Comparison of ENCODE assay signal across 9 cellular contexts in genomic region chrX:68832516-68833447, GRCh38. TPM values are rescaled to one million over a fixed set of nuclear protein-coding genes. Genes with fewer than 3 reads are reported as not detected.
DNase-seq lines count a peak whose midpoint lies in the region; ATAC-seq and TF ChIP-seq lines count a peak whose summit lies in the region.
"Had no signal": no experiment of that assay in that cellular context is flagged by ENCODE, and none has a peak within 500 bp of the region (broad histone marks: within the 10 kb centered on the region; RNA-seq: fewer than 3 reads in every experiment).

No MANE protein-coding gene starts in this region.

- intact Hi-C loops in sigmoid colon (cut with DNase I): no loop called here

- DNase-seq in GM23338 (ENCODE audit: low spot score): peak; percentile 25
- DNase-seq in activated naive CD8-positive, alpha-beta T cell treated with anti-CD3 and anti-CD28 coated beads, Interleukin-2, amount 50 U/mL, for 24 hours: no peak
- peak; percentile 58 for DNase-seq in sigmoid colon
- no peak for DNase-seq in middle frontal gyrus (ENCODE audit: extremely low spot score, low spot score)
- no peak for DNase-seq in hippocampal formation (lab: John Stamatoyannopoulos, UW)
- DNase-seq in NCI-H2107 treated with DMSO at 0.1 percent for 48 hours (lab: John Stamatoyannopoulos, UW; ENCODE audit: unreplicated experiment): no peak
- DNase-seq: NCI-H2171 treated with DMSO at 0.1 percent for 48 hours had no signal

- H2AFZ ChIP-seq in GM23338: no peak overlapping the region

- H3K27me3 ChIP-seq in GM23338 (ENCODE audit: insufficient read depth): peaks cover 81% of the 10 kb centered on the region
- H3K27me3 ChIP-seq in iPS-18a (ENCODE audit: control insufficient read depth, insufficient read depth, low read length): peaks cover 85% of the 10 kb centered on the region
- H3K27me3 ChIP-seq in sigmoid colon: no peaks in the 10 kb centered on the region

- no peak for ATAC-seq in GM23338
- ATAC-seq in activated naive CD8-positive, alpha-beta T cell treated with anti-CD3 and anti-CD28 coated beads, Interleukin-2, amount 50 U/mL, for 24 hours: no peak
- no peak for ATAC-seq in GM18511 (IDR thresholded peaks at IDR 0.05; ENCODE audit: unreplicated experiment)

- peaks cover 16% of the 10 kb centered on the region; the same call in 1 of the 2 replicates for H3K4me1 ChIP-seq in GM23338 (ENCODE audit: insufficient read depth)
- H3K4me1 ChIP-seq in iPS-18a (ENCODE audit: control insufficient read depth, low read depth, low read length): peaks cover 24% of the 10 kb centered on the region
- H3K4me1 ChIP-seq in sigmoid colon: peaks cover 0 to 25% (median 13%) of the 10 kb centered on the region in 4 donors

- H3K27me3 Mint-ChIP-seq in GM23338 (ENCODE audit: insufficient read depth, low read depth, poor library complexity): peaks cover 48% of the 10 kb centered on the region
- no peaks in the 10 kb centered on the region for H3K27me3 Mint-ChIP-seq in activated naive CD8-positive, alpha-beta T cell treated with anti-CD3 and anti-CD28 coated beads, Interleukin-2, amount 50 U/mL, for 24 hours

- H3K36me3 ChIP-seq in GM23338 (ENCODE audit: insufficient read depth): no peaks in the 10 kb centered on the region
- H3K36me3 ChIP-seq in iPS-18a (ENCODE audit: control insufficient read depth, low read depth, low read length): no peaks in the 10 kb centered on the region
- no peaks in the 10 kb centered on the region for H3K36me3 ChIP-seq in sigmoid colon

- no peaks in the 10 kb centered on the region for H3K9me2 ChIP-seq in GM23338 (ENCODE audit: insufficient read depth)

- H3K4me3 Mint-ChIP-seq in GM23338: peak overlapping the region; percentile 65; the same call in 1 of the 3 replicates
- peak overlapping the region; percentile 48 for H3K4me3 Mint-ChIP-seq in activated naive CD8-positive, alpha-beta T cell treated with anti-CD3 and anti-CD28 coated beads, Interleukin-2, amount 50 U/mL, for 24 hours

- H3K9me3 ChIP-seq in iPS-18a (ENCODE audit: control insufficient read depth, low read depth, low read length): no peaks in the 10 kb centered on the region
- no peaks in the 10 kb centered on the region for H3K9me3 ChIP-seq in sigmoid colon

- no peaks in the 10 kb centered on the region for H3K36me3 Mint-ChIP-seq in GM23338 (ENCODE audit: low read depth)
- peaks cover 4% of the 10 kb centered on the region for H3K36me3 Mint-ChIP-seq in activated naive CD8-positive, alpha-beta T cell treated with anti-CD3 and anti-CD28 coated beads, Interleukin-2, amount 50 U/mL, for 24 hours (ENCODE audit: low read depth)

- H4K20me1 ChIP-seq in GM23338 (replicated peaks; ENCODE audit: insufficient read depth): no peaks in the 10 kb centered on the region; the same call in 1 of the 2 replicates

- no peak overlapping the region for H3K27ac Mint-ChIP-seq in GM23338
- H3K27ac Mint-ChIP-seq in activated naive CD8-positive, alpha-beta T cell treated with anti-CD3 and anti-CD28 coated beads, Interleukin-2, amount 50 U/mL, for 24 hours: no peak overlapping the region

- no peaks in the 10 kb centered on the region for H3K9me3 Mint-ChIP-seq in GM23338
- no peaks in the 10 kb centered on the region for H3K9me3 Mint-ChIP-seq in activated naive CD8-positive, alpha-beta T cell treated with anti-CD3 and anti-CD28 coated beads, Interleukin-2, amount 50 U/mL, for 24 hours

- H3K4me2 ChIP-seq in GM23338: peak overlapping the region; percentile 65

- no peaks in the 10 kb centered on the region for H3F3A ChIP-seq in GM23338 (replicated peaks; ENCODE audit: low read depth)

- TF ChIP-seq POLR2A in sigmoid colon (IDR thresholded peaks at IDR 0.05): no peak

- 28 to 65% methylated on average over 12 of the region's 12 CpGs for WGBS in sigmoid colon, 2 donors

- no peak overlapping the region for H3K9ac ChIP-seq in iPS-18a (ENCODE audit: low read length)

- TF ChIP-seq EP300 in sigmoid colon (IDR thresholded peaks at IDR 0.05): no peak

- H3K79me2 ChIP-seq in GM23338 (replicated peaks; ENCODE audit: insufficient read depth): no peaks in the 10 kb centered on the region

- no peak for TF ChIP-seq CTCF in GM23338 (conservative IDR thresholded peaks at IDR 0.05; ENCODE audit: low read depth in 2 of 2)
- no peak for TF ChIP-seq CTCF in sigmoid colon (IDR thresholded peaks at IDR 0.05)

- H3K27ac ChIP-seq in GM23338 (ENCODE audit: low read depth) (no peak overlapping the region), iPS-18a (ENCODE audit: low read length) (no peak overlapping the region), sigmoid colon (peak overlapping the region; percentile 38 to 89 (median 87))

- H3K4me3 ChIP-seq in GM23338 (peak overlapping the region; percentile 20; the same call in 1 of the 2 replicates), iPS-18a (ENCODE audit: low read length) (peak overlapping the region; percentile 71), sigmoid colon (peak overlapping the region in 3 of 4 donors; percentile 69 to 77 (median 76))

- peaks cover 20% of the 10 kb centered on the region; the same call in 2 of the 3 replicates for H3K4me1 Mint-ChIP-seq in GM23338
- H3K4me1 Mint-ChIP-seq in activated naive CD8-positive, alpha-beta T cell treated with anti-CD3 and anti-CD28 coated beads, Interleukin-2, amount 50 U/mL, for 24 hours: peaks cover 19% of the 10 kb centered on the region

TF ChIP-seq in GM23338, 12 proteins besides CTCF, POLR2A, EP300 and RAD21 (continues in another document):
- TF ChIP-seq JUNB (IDR thresholded peaks at IDR 0.05; ENCODE audit: unreplicated experiment) (no peak), ZNF331 (CRISPR knock-in tag; IDR thresholded peaks at IDR 0.05; ENCODE audit: low read depth) (no peak), ZNF462 (CRISPR knock-in tag; IDR thresholded peaks at IDR 0.05) (no peak), ZNF114 (CRISPR knock-in tag; IDR thresholded peaks at IDR 0.05) (no peak), STAT1 (IDR thresholded peaks at IDR 0.05; ENCODE audit: unreplicated experiment) (no peak), POLR2AphosphoS5 (IDR thresholded peaks at IDR 0.05; ENCODE audit: low read depth) (no peak), CREB1 (CRISPR knock-in tag; IDR thresholded peaks at IDR 0.05; ENCODE audit: low read depth) (no peak)

RNA-seq across cellular contexts. Expression of gene EFNB1, which starts 4.0 kb away (rescaled TPM):
- 2.7 and 5.7 TPM in 2 replicates for total RNA-seq in GM23338 (2014; rRNA removed; shearing (Covaris generic))
- polyA plus RNA-seq in GM23338 (2016; fragmentation: Nextera tagmentation; extraction: Ambion mirVana): 1.3 TPM in 2 replicates
- total RNA-seq in sigmoid colon: 10 to 100 TPM in 3 of 4 donors, 1 to 10 TPM in 1; 9.5 to 18.6 (median 14.6) TPM
- polyA plus RNA-seq in sigmoid colon: 10 to 100 TPM; 13.4 to 53.2 (median 16.2) TPM

Comparison
In these comparisons a context has a peak if more than half of its experiments do, and no peak if none do; other contexts are left out.
1. DNase-seq: peak in GM23338 (single experiment) and sigmoid colon (single experiment); none in activated naive CD8-positive, alpha-beta T cell treated with anti-CD3 and anti-CD28 coated beads, Interleukin-2, amount 50 U/mL, for 24 hours (single experiment), middle frontal gyrus (single experiment), hippocampal formation (0 of 2) and NCI-H2107 treated with DMSO at 0.1 percent for 48 hours (single experiment).
2. H3K27ac ChIP-seq: peak in sigmoid colon (4 of 4); none in GM23338 (single experiment) and iPS-18a (single experiment).
3. H3K4me3 ChIP-seq: peak in every context shown above with its lines; median percentile 76 in sigmoid colon; 71 in iPS-18a; 20 in GM23338.